26 cellular contexts compared by ENCODE assay signal in the genomic region with DNA sequence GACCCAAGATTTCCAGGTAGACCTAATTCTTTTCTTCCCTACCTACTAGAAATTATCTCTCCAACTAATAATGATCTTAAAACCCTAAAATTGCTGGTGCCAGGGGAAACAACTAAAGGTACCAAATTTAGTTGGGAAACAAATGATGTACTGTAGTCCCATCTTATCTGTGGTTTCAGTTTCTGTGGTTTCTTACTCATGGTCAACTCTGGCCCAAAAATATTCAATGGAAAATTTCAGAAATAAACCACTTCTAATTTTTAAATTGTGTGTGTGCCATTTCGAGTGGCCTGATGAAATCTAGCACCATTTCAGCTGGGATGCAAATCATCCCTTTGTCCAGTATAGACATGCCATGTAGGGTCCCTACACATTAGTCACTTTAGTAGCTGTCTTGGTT.
DNase-seq lines count a peak whose midpoint lies in the region; TF ChIP-seq lines count a peak whose summit lies in the region.
"Had no signal": no experiment of that assay in that cellular context is flagged by ENCODE, and none has a peak within 500 bp of the region (broad histone marks: within the 10 kb centered on the region; RNA-seq: fewer than 3 reads in every experiment).

No MANE protein-coding gene starts in this region.

- TF ChIP-seq EP300 in suprapubic skin (IDR thresholded peaks at IDR 0.05), result no peak

- H3K27me3 Mint-ChIP-seq in osteocyte (ENCODE audit: unreplicated experiment), result no peaks in the 10 kb centered on the region
- H3K27me3 Mint-ChIP-seq: CD4-positive, alpha-beta memory T cell had no signal

- H3K27ac ChIP-seq in BLaER1 treated with 17β-estradiol and CSF1 and Interleukin-3, amounts not matched to agents 10 nM and 100 nM, result no peak overlapping the region
- H3K27ac ChIP-seq in MM.1S (ENCODE audit: low read length), result no peak overlapping the region
- H3K27ac ChIP-seq in brain microvascular endothelial cell, result peak overlapping the region; percentile 11
- H3K27ac ChIP-seq in suprapubic skin, result no peak overlapping the region
- H3K27ac ChIP-seq: HL-60, SJSA1 had no signal

- in situ Hi-C loops in brain microvascular endothelial cell (cut with HindIII; ENCODE audit: low pct_ligation_motif_present, low sequenced_read_pairs), result no loop called here

- peaks cover 32% of the 10 kb centered on the region for H3K4me1 Mint-ChIP-seq in osteocyte (ENCODE audit: unreplicated experiment)
- H3K4me1 Mint-ChIP-seq: CD4-positive, alpha-beta memory T cell had no signal

- H3K4me1 ChIP-seq in BLaER1 treated with 17β-estradiol and CSF1 and Interleukin-3, amounts not matched to agents 10 nM and 100 nM, result peaks cover 5 to 26% (median 20%) of the 10 kb centered on the region in 10 experiments; a peak in 17 of 20 replicates
- H3K4me1 ChIP-seq in MM.1S (ENCODE audit: low read length) (no peaks in the 10 kb centered on the region), suprapubic skin (no peaks in the 10 kb centered on the region)
- H3K4me1 ChIP-seq: HAP-1, SJSA1 had no signal

- no peaks in the 10 kb centered on the region for H3K9me3 ChIP-seq in BLaER1 treated with 17β-estradiol and CSF1 and Interleukin-3, amounts not matched to agents 10 nM and 100 nM (replicated peaks in 1 of 11)
- H3K9me3 ChIP-seq in MM.1S (replicated peaks; ENCODE audit: insufficient read depth, low read length) (no peaks in the 10 kb centered on the region), suprapubic skin (no peaks in the 10 kb centered on the region)
- H3K9me3 ChIP-seq: HAP-1, SJSA1 had no signal

- TF ChIP-seq POLR2A in suprapubic skin (IDR thresholded peaks at IDR 0.05), result no peak

- H3F3A ChIP-seq in MM.1S (ENCODE audit: insufficient read depth, low read length), result no peaks in the 10 kb centered on the region

- H3K27me3 ChIP-seq in BLaER1 treated with 17β-estradiol and CSF1 and Interleukin-3, amounts not matched to agents 10 nM and 100 nM, result no peaks in the 10 kb centered on the region
- H3K27me3 ChIP-seq in MM.1S (replicated peaks; ENCODE audit: insufficient read depth, low read length) (no peaks in the 10 kb centered on the region), brain microvascular endothelial cell (replicated peaks) (no peaks in the 10 kb centered on the region), suprapubic skin (no peaks in the 10 kb centered on the region)
- H3K27me3 ChIP-seq: SJSA1 had no signal

- H3K4me3 ChIP-seq in BLaER1 treated with 17β-estradiol and CSF1 and Interleukin-3, amounts not matched to agents 10 nM and 100 nM, result no peak overlapping the region
- no peak overlapping the region for H3K4me3 ChIP-seq in MM.1S (ENCODE audit: low read length)
- no peak overlapping the region for H3K4me3 ChIP-seq in brain microvascular endothelial cell (ENCODE audit: low read depth, low read length)
- H3K4me3 ChIP-seq in suprapubic skin, result no peak overlapping the region
- H3K4me3 ChIP-seq: GM12878, HAP-1, SJSA1 had no signal

- no peak overlapping the region for H3K4me3 Mint-ChIP-seq in osteocyte (ENCODE audit: unreplicated experiment)
- H3K4me3 Mint-ChIP-seq: CD4-positive, alpha-beta memory T cell had no signal

- TF ChIP-seq CTCF in MM.1S (IDR thresholded peaks at IDR 0.05; ENCODE audit: low read length), result no peak
- no peak for TF ChIP-seq CTCF in brain microvascular endothelial cell (IDR thresholded peaks at IDR 0.05; ENCODE audit: low read depth, low read length, missing control alignments)
- TF ChIP-seq CTCF in osteocyte (IDR thresholded peaks at IDR 0.05), result no peak
- no peak for TF ChIP-seq CTCF in suprapubic skin (IDR thresholded peaks at IDR 0.05)

- 63% methylated on average over 1 of the region's 1 CpG for WGBS in suprapubic skin

- H3K27ac Mint-ChIP-seq in osteocyte (ENCODE audit: unreplicated experiment), result peak overlapping the region; percentile 47
- H3K27ac Mint-ChIP-seq: CD4-positive, alpha-beta memory T cell had no signal

- H2AFZ ChIP-seq in MM.1S (ENCODE audit: low read length), result no peak overlapping the region

- no peaks in the 10 kb centered on the region for H3K36me3 ChIP-seq in BLaER1 treated with 17β-estradiol and CSF1 and Interleukin-3, amounts not matched to agents 10 nM and 100 nM
- H3K36me3 ChIP-seq in MM.1S (replicated peaks; ENCODE audit: insufficient read depth, low read length) (no peaks in the 10 kb centered on the region), brain microvascular endothelial cell (replicated peaks) (no peaks in the 10 kb centered on the region), suprapubic skin (no peaks in the 10 kb centered on the region)
- H3K36me3 ChIP-seq: HAP-1, SJSA1 had no signal

- peak overlapping the region in 8 of 11 experiments; percentile 13 to 64 (median 38); a peak in 11 of 22 replicates for H3K4me2 ChIP-seq in BLaER1 treated with 17β-estradiol and CSF1 and Interleukin-3, amounts not matched to agents 10 nM and 100 nM
- H3K4me2 ChIP-seq in MM.1S (ENCODE audit: low read depth, low read length), result no peak overlapping the region

- H3K36me3 Mint-ChIP-seq in osteocyte (ENCODE audit: unreplicated experiment), result peaks cover 10% of the 10 kb centered on the region
- H3K36me3 Mint-ChIP-seq: CD4-positive, alpha-beta memory T cell had no signal

- no peaks in the 10 kb centered on the region for H3K9me2 ChIP-seq in MM.1S (replicated peaks; ENCODE audit: insufficient read depth, low read length)

- DNase-seq in MM.1S (peak; percentile 8), brain microvascular endothelial cell (peak; percentile 39), osteocyte (ENCODE audit: extremely low spot score, unreplicated experiment) (no peak), superior temporal gyrus (ENCODE audit: extremely low spot score) (no peak), suprapubic skin (ENCODE audit: low spot score in 2 of 2) (no peak)
- no peak for DNase-seq in activated CD4-positive, CD25-positive, alpha-beta regulatory T cell (lab: John Stamatoyannopoulos, UW)
- DNase-seq: CD4-positive, alpha-beta memory T cell; COR-L47; DMS 273 treated with DMSO at 0.1 percent for 48 hours; DMS79; EL; GDM1; GOT3; NCI-H1105; NCI-H1436 treated with DMSO at 0.1 percent for 48 hours; NCI-H187 treated with DMSO at 0.1 percent for 48 hours; NCI-H2171 treated with DMSO at 0.1 percent for 48 hours; NCI-H524 treated with DMSO at 0.1 percent for 48 hours; NCI-H82; Right ventricle myocardium superior; RPMI8226 had no signal

- no peaks in the 10 kb centered on the region for H4K20me1 ChIP-seq in BLaER1 treated with 17β-estradiol and CSF1 and Interleukin-3, amounts not matched to agents 10 nM and 100 nM
- H4K20me1 ChIP-seq in MM.1S (ENCODE audit: insufficient read depth, low read length), result no peaks in the 10 kb centered on the region

- no peak overlapping the region for H3K9ac ChIP-seq in BLaER1 treated with 17β-estradiol and CSF1 and Interleukin-3, amounts not matched to agents 10 nM and 100 nM
- H3K9ac ChIP-seq in MM.1S (ENCODE audit: low read length), result no peak overlapping the region

- peaks cover 10% of the 10 kb centered on the region for H3K9me3 Mint-ChIP-seq in osteocyte (ENCODE audit: unreplicated experiment)

- H3K79me2 ChIP-seq in MM.1S (ENCODE audit: low read length), result no peaks in the 10 kb centered on the region

Comparison
In these comparisons a context has a peak if more than half of its experiments do, and no peak if none do; other contexts are left out.
1. DNase-seq: peak in MM.1S (single experiment) and brain microvascular endothelial cell (single experiment); none in osteocyte (single experiment), superior temporal gyrus (single experiment), suprapubic skin (0 of 2) and activated CD4-positive, CD25-positive, alpha-beta regulatory T cell (0 of 4).